ENCODE assay signal across 14 cellular contexts in genomic region chr10:61933857-61934559, GRCh38. TPM values are rescaled to one million over a fixed set of nuclear protein-coding genes. Genes with fewer than 3 reads are reported as not detected.
DNase-seq lines count a peak whose midpoint lies in the region; ATAC-seq and TF ChIP-seq lines count a peak whose summit lies in the region.
"Had no signal": no experiment of that assay in that cellular context is flagged by ENCODE, and none has a peak within 500 bp of the region (broad histone marks: within the 10 kb centered on the region; RNA-seq: fewer than 3 reads in every experiment).

No MANE protein-coding gene starts in this region.

- POLR2A ChIA-PET in activated CD8-positive, alpha-beta T cell treated with anti-CD3 and anti-CD28 coated beads, Interleukin-2, amount 10 ng/mL, durations not matched to agents 7 days and 5 days (lab: Charles Lee) = interaction anchor here (1.0 to 1.9 kb wide), 4 partner anchors 10 to 54 kb away, joined by 4 to 10 read pairs (median 5); no protein-coding TSS in a partner anchor

- H3K27ac ChIP-seq in lower lobe of right lung (peak overlapping the region; percentile 27), stomach (peak overlapping the region; percentile 12 to 88 (median 63))

- CTCF ChIA-PET in activated CD8-positive, alpha-beta T cell treated with anti-CD3 and anti-CD28 coated beads, Interleukin-2, amount 10 ng/mL, durations not matched to agents 7 days and 5 days (lab: Charles Lee) = interaction anchor here (0.6 to 2.6 kb wide), 12 partner anchors 9 to 487 kb away, joined by 3 to 11 read pairs (median 4); no protein-coding TSS in a partner anchor

- no peak for TF ChIP-seq POLR2A in stomach (IDR thresholded peaks at IDR 0.05)

- 22 to 53% (median 41%) methylated on average over 3 of the region's 3 CpGs for WGBS in stomach, 5 donors

- H3K4me1 Mint-ChIP-seq in activated T-cell treated with anti-CD3 and anti-CD28 coated beads, Interleukin-2, amount 50 U/mL, for 24 hours (ENCODE audit: low read depth) = peaks cover 86% of the 10 kb centered on the region
- peaks cover 58% of the 10 kb centered on the region for H3K4me1 Mint-ChIP-seq in activated CD8-positive, alpha-beta T cell treated with anti-CD3 and anti-CD28 coated beads, Interleukin-2, amount 10 ng/mL, durations not matched to agents 7 days and 5 days (ENCODE audit: low read depth)

- H3K9me3 Mint-ChIP-seq in activated T-cell treated with anti-CD3 and anti-CD28 coated beads, Interleukin-2, amount 50 U/mL, for 24 hours = peaks cover 5% of the 10 kb centered on the region
- no peaks in the 10 kb centered on the region for H3K9me3 Mint-ChIP-seq in activated CD8-positive, alpha-beta T cell treated with anti-CD3 and anti-CD28 coated beads, Interleukin-2, amount 10 ng/mL, durations not matched to agents 7 days and 5 days (ENCODE audit: insufficient read depth)

- H3K9me3 ChIP-seq in lower lobe of right lung = no peaks in the 10 kb centered on the region
- no peaks in the 10 kb centered on the region for H3K9me3 ChIP-seq in stomach

- TF ChIP-seq CTCF in lower lobe of right lung (IDR thresholded peaks at IDR 0.05) (no peak), stomach (IDR thresholded peaks at IDR 0.05) (no peak)

- peak; percentile 55 for ATAC-seq in activated CD8-positive, alpha-beta T cell treated with anti-CD3 and anti-CD28 coated beads, Interleukin-2, amount 10 ng/mL, durations not matched to agents 7 days and 5 days
- ATAC-seq in lower lobe of right lung = peak in 1 of 2 donors; percentile 50

- H3K4me1 ChIP-seq in lower lobe of right lung (peaks cover 34% of the 10 kb centered on the region), stomach (peaks cover 33 to 47% (median 43%) of the 10 kb centered on the region in 4 donors)

- H3K27ac Mint-ChIP-seq in activated T-cell treated with anti-CD3 and anti-CD28 coated beads, Interleukin-2, amount 50 U/mL, for 24 hours = peak overlapping the region; percentile 90
- H3K27ac Mint-ChIP-seq in activated CD8-positive, alpha-beta T cell treated with anti-CD3 and anti-CD28 coated beads, Interleukin-2, amount 10 ng/mL, durations not matched to agents 7 days and 5 days = peak overlapping the region; percentile 75

- H3K36me3 Mint-ChIP-seq in activated T-cell treated with anti-CD3 and anti-CD28 coated beads, Interleukin-2, amount 50 U/mL, for 24 hours (ENCODE audit: low read depth) = peaks cover 78% of the 10 kb centered on the region
- peaks cover 46% of the 10 kb centered on the region for H3K36me3 Mint-ChIP-seq in activated CD8-positive, alpha-beta T cell treated with anti-CD3 and anti-CD28 coated beads, Interleukin-2, amount 10 ng/mL, durations not matched to agents 7 days and 5 days (ENCODE audit: low read depth)

- H3K27me3 Mint-ChIP-seq in activated T-cell treated with anti-CD3 and anti-CD28 coated beads, Interleukin-2, amount 50 U/mL, for 24 hours = no peaks in the 10 kb centered on the region
- H3K27me3 Mint-ChIP-seq in activated CD8-positive, alpha-beta T cell treated with anti-CD3 and anti-CD28 coated beads, Interleukin-2, amount 10 ng/mL, durations not matched to agents 7 days and 5 days (ENCODE audit: low read depth) = no peaks in the 10 kb centered on the region

- H3K27me3 ChIP-seq in lower lobe of right lung (ENCODE audit: low read depth) (no peaks in the 10 kb centered on the region), stomach (no peaks in the 10 kb centered on the region)

- H3K4me3 ChIP-seq in lower lobe of right lung (no peak overlapping the region), stomach (no peak overlapping the region)

- no peak for TF ChIP-seq EP300 in stomach (IDR thresholded peaks at IDR 0.05)

- intact Hi-C loops in lower lobe of right lung (cut with DNase I) = no loop called here
- intact Hi-C loops in stomach (cut with DNase I; ENCODE audit: low total_unique reads) = no loop called here

- H3K4me3 Mint-ChIP-seq in activated T-cell treated with anti-CD3 and anti-CD28 coated beads, Interleukin-2, amount 50 U/mL, for 24 hours = no peak overlapping the region
- no peak overlapping the region for H3K4me3 Mint-ChIP-seq in activated CD8-positive, alpha-beta T cell treated with anti-CD3 and anti-CD28 coated beads, Interleukin-2, amount 10 ng/mL, durations not matched to agents 7 days and 5 days
- H3K4me3 Mint-ChIP-seq: neural crest cell had no signal

- H3K36me3 ChIP-seq in lower lobe of right lung (no peaks in the 10 kb centered on the region), stomach (no peaks in the 10 kb centered on the region)

- DNase-seq in activated T-cell treated with anti-CD3 and anti-CD28 coated beads, Interleukin-2, amount 50 U/mL, for 24 hours = no peak
- DNase-seq in activated T-cell treated with anti-CD3 and anti-CD28 coated beads for 4 hours = no peak
- no peak for DNase-seq in activated CD8-positive, alpha-beta T cell treated with anti-CD3 and anti-CD28 coated beads, Interleukin-2, amount 10 ng/mL, durations not matched to agents 7 days and 5 days
- no peak for DNase-seq in lower lobe of right lung
- no peak for DNase-seq in stomach
- DNase-seq in stimulated activated CD4-positive, alpha-beta T cell treated with anti-CD3 and anti-CD28 coated beads, Interleukin-4, amount 100 ng/mL, for 1 hour = no peak
- no peak for DNase-seq in retina
- no peak for DNase-seq in anterior cingulate cortex (lab: John Stamatoyannopoulos, UW)
- DNase-seq: DMS79, GOT3, kidney, NCI-H2171 treated with DMSO at 0.1 percent for 48 hours, small intestine had no signal

RNA-seq across cellular contexts. Expression of gene ARID5B, which starts 32.5 kb away (rescaled TPM):
- total RNA-seq in activated CD8-positive, alpha-beta T cell treated with anti-CD3 and anti-CD28 coated beads, Interleukin-2, amount 10 ng/mL, durations not matched to agents 7 days and 5 days = 10 to 100 TPM; 18.0 to 21.6 TPM
- total RNA-seq in lower lobe of right lung (29.8 TPM), stomach (10 to 100 TPM in 4 of 5 donors, 1 to 10 TPM in 1; 8.7 to 64.2 (median 21.9) TPM)
- polyA plus RNA-seq in stomach = 1 to 10 TPM; 5.4 to 8.2 (median 5.9) TPM
